Comparison of ENCODE assay signal across 8 cellular contexts in the genomic region with DNA sequence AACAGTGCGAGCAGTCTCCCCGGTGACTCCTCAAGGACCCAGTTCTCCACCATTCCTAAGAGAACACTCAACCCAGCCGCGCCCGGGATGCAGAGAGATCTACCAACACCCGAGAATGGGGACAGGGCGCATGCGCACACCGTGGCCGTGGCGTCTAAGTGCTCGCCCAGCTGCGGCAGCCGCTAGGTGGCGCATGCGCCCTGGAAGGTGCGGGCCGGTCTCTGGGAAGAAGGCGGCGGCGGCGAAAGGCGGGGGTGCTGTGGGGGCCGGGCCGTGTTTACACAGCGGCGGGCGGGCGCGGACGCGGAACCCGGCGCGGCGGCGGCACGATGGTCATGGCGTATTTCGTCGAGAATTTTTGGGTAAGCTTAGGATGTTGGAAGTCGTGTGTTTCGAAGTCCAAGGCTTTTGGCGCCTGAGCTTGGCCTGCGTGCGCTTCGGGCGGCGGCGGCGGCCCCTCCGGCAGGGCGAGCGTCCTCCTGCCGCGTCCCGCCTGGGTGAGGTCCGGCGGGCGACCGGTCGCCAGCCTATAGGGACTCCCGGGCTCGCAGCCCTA. TPM values are rescaled to one million over a fixed set of nuclear protein-coding genes. Genes with fewer than 3 reads are reported as not detected.
A peak's percentile ranks its signal among the peaks of the same experiment; 100 is the strongest.
DNase-seq lines count a peak whose midpoint lies in the region; ATAC-seq, FAIRE-seq and TF ChIP-seq lines count a peak whose summit lies in the region.

A gene with protein sequence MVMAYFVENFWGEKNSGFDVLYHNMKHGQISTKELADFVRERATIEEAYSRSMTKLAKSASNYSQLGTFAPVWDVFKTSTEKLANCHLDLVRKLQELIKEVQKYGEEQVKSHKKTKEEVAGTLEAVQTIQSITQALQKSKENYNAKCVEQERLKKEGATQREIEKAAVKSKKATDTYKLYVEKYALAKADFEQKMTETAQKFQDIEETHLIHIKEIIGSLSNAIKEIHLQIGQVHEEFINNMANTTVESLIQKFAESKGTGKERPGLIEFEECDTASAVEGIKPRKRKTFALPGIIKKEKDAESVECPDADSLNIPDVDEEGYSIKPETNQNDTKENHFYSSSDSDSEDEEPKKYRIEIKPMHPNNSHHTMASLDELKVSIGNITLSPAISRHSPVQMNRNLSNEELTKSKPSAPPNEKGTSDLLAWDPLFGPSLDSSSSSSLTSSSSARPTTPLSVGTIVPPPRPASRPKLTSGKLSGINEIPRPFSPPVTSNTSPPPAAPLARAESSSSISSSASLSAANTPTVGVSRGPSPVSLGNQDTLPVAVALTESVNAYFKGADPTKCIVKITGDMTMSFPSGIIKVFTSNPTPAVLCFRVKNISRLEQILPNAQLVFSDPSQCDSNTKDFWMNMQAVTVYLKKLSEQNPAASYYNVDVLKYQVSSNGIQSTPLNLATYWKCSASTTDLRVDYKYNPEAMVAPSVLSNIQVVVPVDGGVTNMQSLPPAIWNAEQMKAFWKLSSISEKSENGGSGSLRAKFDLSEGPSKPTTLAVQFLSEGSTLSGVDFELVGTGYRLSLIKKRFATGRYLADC (plus strand): TSS at position 274 of the 556 bp plus-strand sequence. CDS start 56 bp downstream, at position 330.

- H3K4me2 ChIP-seq in HepG2 (ENCODE audit: low read depth, low read length): peak within 1 kb of the TSS; percentile 90

- WGBS in HepG2 (ENCODE audit: low lambda C conversion rate): 0% methylated on average over 5 of the region's 64 CpGs

- in situ Hi-C loops in HepG2 (cut with HindIII; ENCODE audit: extremely low pct_ligation_motif_present, low pct_unique_long_range_greater_than_20kb): no loop called here

- TF ChIP-seq RAD21 in HepG2 (CRISPR knock-in tag; IDR thresholded peaks at IDR 0.05): peak; percentile 78

- TF ChIP-seq CTCF in CD14-positive monocyte (IDR thresholded peaks at IDR 0.05) (peak; percentile 76), HepG2 (CRISPR knock-in tag; IDR thresholded peaks at IDR 0.05) (peak; percentile 96)

- peak within 1 kb of the TSS; percentile 65 to 93 (median 86) for H3K4me3 ChIP-seq in HepG2 (replicated peaks in 1 of 3; ENCODE audit: insufficient read depth in 1 of 3, low read depth in 2 of 3, low read length in 3 of 3)

- H4K20me1 ChIP-seq in HepG2 (ENCODE audit: insufficient read depth, low read length): no peaks in the 10 kb centered on the region; the same call in 1 of the 2 replicates

- peak within 1 kb of the TSS; percentile 76 for H2AFZ ChIP-seq in HepG2 (ENCODE audit: low read length)

- H3K9me3 Mint-ChIP-seq in CD14-positive monocyte: no peaks in the 10 kb centered on the region

- H3K27ac ChIP-seq in HepG2 (ENCODE audit: extremely low read length, insufficient read depth, low read length): peak within 1 kb of the TSS; percentile 89

- TF ChIP-seq EP300 in HepG2 (IDR thresholded peaks at IDR 0.05; ENCODE audit: low read depth in 2 of 2, low read length in 2 of 2) (no peak), HepG2 (CRISPR knock-in tag; IDR thresholded peaks at IDR 0.05; ENCODE audit: borderline replicate concordance) (0 out of 2 replicates have a peak, but pooled peaks have one; percentile 18)

- peak within 1 kb of the TSS; percentile 86 to 98 (median 91) for H3K27ac Mint-ChIP-seq in CD14-positive monocyte

- peak; percentile 70 to 82 for TF ChIP-seq POLR2A in HepG2 (IDR thresholded peaks at IDR 0.05; ENCODE audit: insufficient read depth in 1 of 2, low read depth in 2 of 2, low read length in 2 of 2)

- H3K27me3 ChIP-seq in HepG2 (ENCODE audit: control insufficient read depth in 1 of 2, insufficient read depth in 2 of 2, low read length in 2 of 2): no peaks in the 10 kb centered on the region; a peak in 1 of 5 replicates

- POLR2A ChIA-PET in HepG2 (lab: Yijun Ruan, JAX): interaction anchor here (1.1 to 1.4 kb wide), 3 partner anchors 11 to 23 kb away, joined by 3 read pairs; no protein-coding TSS in a partner anchor

- peak within 1 kb of the TSS; percentile 79 for H3K9ac ChIP-seq in HepG2 (ENCODE audit: insufficient read depth, low read depth, low read length)

- no TSS peak for BruUV-seq in HepG2 (replicated peaks; lab: Mats Ljungman, UMichigan)

- peaks cover 4 to 13% of the 10 kb centered on the region in 2 donors for H3K36me3 Mint-ChIP-seq in CD14-positive monocyte

- H3K4me1 ChIP-seq in HepG2 (ENCODE audit: insufficient read depth, low read length): peaks cover 58% of the 10 kb centered on the region

- peak; percentile 51 for FAIRE-seq in HepG2 (lab: Jason Lieb, UNC)

- H3K79me2 ChIP-seq in HepG2 (ENCODE audit: insufficient read depth, low read length): peaks cover 45% of the 10 kb centered on the region

- DNase-seq in CD14-positive monocyte (ENCODE audit: low spot score): peak; percentile 95
- peak; percentile 96 for DNase-seq in NCI-H748 (lab: John Stamatoyannopoulos, UW; ENCODE audit: unreplicated experiment)
- DNase-seq in activated CD4-positive, alpha-beta T cell treated with anti-CD3 and anti-CD28 coated beads, Interleukin-2, amount 50 U/mL, for 4 hours: peak; percentile 93 to 95
- DNase-seq in dermis blood vessel endothelial cell: peak; percentile 98
- peak; percentile 90 for DNase-seq in HepG2 (ENCODE audit: low spot score)
- DNase-seq in stimulated activated CD4-positive, alpha-beta T cell treated with anti-CD3 and anti-CD28 coated beads, Interleukin-2, amount 100 ng/mL, for 48 hours: peak; percentile 97 to 98

- H3K4me1 Mint-ChIP-seq in CD14-positive monocyte: peaks cover 37% of the 10 kb centered on the region

- H3K4me3 Mint-ChIP-seq in CD14-positive monocyte: peak within 1 kb of the TSS; percentile 96 to 97

- intact Hi-C loops in CD14-positive monocyte (cut with micrococcal nuclease) (loop anchor here in 1 of 2 donors (5.0 kb wide), 1 partner anchor 139 kb away; the partner anchor contains the start of gene TNPO1), HepG2 (cut with micrococcal nuclease; ENCODE audit: unreplicated experiment) (loop anchor here (5.0 kb wide), 1 partner anchor 66 kb away; no protein-coding TSS in a partner anchor)

- peak; percentile 86 for ATAC-seq in GM19372 (IDR thresholded peaks at IDR 0.05; ENCODE audit: low read depth, unreplicated experiment)
- ATAC-seq in HG03521 (IDR thresholded peaks at IDR 0.05; ENCODE audit: unreplicated experiment): peak; percentile 95
- ATAC-seq in HepG2: peak; percentile 90

- H3K36me3 ChIP-seq in HepG2 (replicated peaks in 1 of 2; ENCODE audit: control insufficient read depth in 1 of 2, insufficient read depth in 2 of 2, low read length in 2 of 2): 0 out of 5 replicates have a peak, but pooled peaks cover 0 to 5% of the 10 kb centered on the region in 2 experiments

- H3K9me3 ChIP-seq in HepG2 (ENCODE audit: low read length): no peaks in the 10 kb centered on the region

- CTCF ChIA-PET in HepG2 (lab: Yijun Ruan, JAX; ENCODE audit: low intra/inter-chr PET ratio, low total read pairs): no interaction called here

- peaks cover 10 to 17% (median 13%) of the 10 kb centered on the region in 3 donors for H3K27me3 Mint-ChIP-seq in CD14-positive monocyte (ENCODE audit: low read depth in 3 of 3)

TF ChIP-seq in HepG2, 621 proteins besides CTCF, POLR2A, EP300 and RAD21 (continues in another document):
- TF ChIP-seq ZNF547 (CRISPR knock-in tag; IDR thresholded peaks at IDR 0.05) (peak; percentile 22; the same call in 1 of the 2 replicates), FIP1L1 (IDR thresholded peaks at IDR 0.05; ENCODE audit: borderline replicate concordance, insufficient read depth, low read depth, low read length) (no peak), ZBTB38 (CRISPR knock-in tag; IDR thresholded peaks at IDR 0.05) (peak; percentile 56)
- TF ChIP-seq, protein P1, sequence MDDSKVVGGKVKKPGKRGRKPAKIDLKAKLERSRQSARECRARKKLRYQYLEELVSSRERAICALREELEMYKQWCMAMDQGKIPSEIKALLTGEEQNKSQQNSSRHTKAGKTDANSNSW (CRISPR knock-in tag; IDR thresholded peaks at IDR 0.05; ENCODE audit: borderline replicate concordance): 0 out of 2 replicates have a peak, but pooled peaks have one; percentile 49

RNA-seq across cellular contexts. Expression of the gene that starts here (rescaled TPM):
- polyA plus RNA-seq in CD14-positive monocyte (10 to 100 TPM in 1 of 2 donors, 1 to 10 TPM in 1; 8.3 to 10.1 TPM), HepG2 (2011; rRNA removed) (17.3 and 20.0 TPM in 2 replicates)
- total RNA-seq in dermis blood vessel endothelial cell (26.2 and 31.8 TPM in 2 replicates), HepG2 (2016; rRNA removed; fragmentation: Illumina TruSeq; extraction: Trizol) (11.6 and 12.7 TPM in 2 replicates)
- 38.2 and 40.3 TPM in 2 replicates for total RNA-seq in HepG2 (2016; cell fraction: cytosol; rRNA removed; fragmentation: Illumina TruSeq; extraction: Trizol; ENCODE audit: low read depth)
- 13.6 and 14.0 TPM in 2 replicates for total RNA-seq in HepG2 (2016; cell fraction: insoluble cytoplasmic fraction; rRNA removed; fragmentation: Illumina TruSeq; extraction: Trizol)
- 12.5 and 14.6 TPM in 2 replicates for total RNA-seq in HepG2 (2016; cell fraction: membrane; rRNA removed; fragmentation: Illumina TruSeq; extraction: Trizol)
- 17.1 and 19.1 TPM in 2 replicates for total RNA-seq in HepG2 (2016; cell fraction: nucleus; rRNA removed; fragmentation: Illumina TruSeq; extraction: Trizol)
- polyA plus RNA-seq in HepG2 (2011; cell fraction: cytosol; rRNA removed): 5.5 and 6.6 TPM in 2 replicates
- 23.4 and 31.0 TPM in 2 replicates for polyA plus RNA-seq in HepG2 (2011; cell fraction: nucleus; rRNA removed)
- polyA plus RNA-seq in HepG2 (2012): 10.4 and 12.3 TPM in 2 replicates
- polyA plus RNA-seq in HepG2 (2016; cell fraction: cytosol; fragmentation: Illumina TruSeq; extraction: Trizol; ENCODE audit: low read depth): 0.17 and 0.26 TPM in 2 replicates
- polyA plus RNA-seq in HepG2 (2016; cell fraction: insoluble cytoplasmic fraction; fragmentation: Illumina TruSeq; extraction: Trizol; ENCODE audit: low read depth): 9.0 and 9.1 TPM in 2 replicates
- polyA plus RNA-seq in HepG2 (2016; cell fraction: membrane; fragmentation: Illumina TruSeq; extraction: Trizol; ENCODE audit: low read depth): 1.0 and 1.1 TPM in 2 replicates
- polyA plus RNA-seq in HepG2 (2016; cell fraction: nucleus; fragmentation: Illumina TruSeq; extraction: Trizol; ENCODE audit: insufficient read depth, low read depth): 19.6 and 20.8 TPM in 2 replicates
- polyA minus RNA-seq in HepG2 (2011; rRNA and poly(A)+ RNA removed; ENCODE audit: low replicate concordance): 34.1 and 39.4 TPM in 2 replicates
- 18.6 and 20.4 TPM in 2 replicates for polyA minus RNA-seq in HepG2 (2011; cell fraction: cytosol; rRNA and poly(A)+ RNA removed)
- polyA minus RNA-seq in HepG2 (2011; cell fraction: nucleus; rRNA and poly(A)+ RNA removed): 29.0 and 35.4 TPM in 2 replicates

Comparison
In these comparisons a context has a peak if more than half of its experiments do, and no peak if none do; other contexts are left out.
1. Peak in every context shown above with its lines: DNase-seq, ATAC-seq, H3K4me3 ChIP-seq and H3K27ac ChIP-seq.